21 cellular contexts compared by ENCODE assay signal in the genomic region with DNA sequence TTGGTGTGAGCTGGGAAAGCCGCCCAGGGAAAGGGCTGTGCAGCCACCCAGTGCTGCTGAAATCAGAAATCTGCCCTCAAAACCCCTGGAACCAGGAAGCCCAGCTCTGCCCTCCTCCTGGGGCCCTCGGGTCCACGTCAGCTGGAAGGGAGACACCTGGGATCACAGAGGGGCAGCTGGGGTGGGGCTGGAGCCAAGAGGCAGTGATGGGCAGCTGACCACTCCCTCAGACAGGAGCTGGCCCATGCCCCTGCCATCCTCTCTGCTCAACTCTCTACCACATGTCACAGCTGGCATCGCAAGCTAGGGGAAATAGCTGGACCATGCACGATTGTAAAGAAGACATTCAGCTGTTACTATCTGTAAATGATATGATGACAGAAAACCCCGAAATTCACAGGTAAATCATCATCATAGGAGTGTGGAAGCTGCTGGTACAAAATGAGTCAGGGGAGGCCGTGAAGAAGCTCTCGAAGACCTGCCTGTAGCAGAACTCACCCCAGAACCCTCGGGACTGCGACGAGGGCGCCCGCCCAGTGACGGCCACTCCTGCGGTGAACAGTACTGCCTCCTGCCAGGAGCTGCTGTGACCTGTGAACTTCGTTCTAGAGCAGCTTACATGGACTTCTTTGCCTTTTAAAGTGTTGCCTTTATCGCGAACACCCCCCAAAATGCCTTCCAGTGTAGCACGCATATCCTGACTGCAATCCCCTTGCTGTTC. TPM values are rescaled to one million over a fixed set of nuclear protein-coding genes. Genes with fewer than 3 reads are reported as not detected.
A peak's percentile ranks its signal among the peaks of the same experiment; 100 is the strongest.
DNase-seq lines count a peak whose midpoint lies in the region; ATAC-seq and TF ChIP-seq lines count a peak whose summit lies in the region.
"Had no signal": no experiment of that assay in that cellular context is flagged by ENCODE, and none has a peak within 500 bp of the region (broad histone marks: within the 10 kb centered on the region; RNA-seq: fewer than 3 reads in every experiment).

No MANE protein-coding gene starts in this region.

- TF ChIP-seq CTCF in mesothelial cell of epicardium (IDR thresholded peaks at IDR 0.05; ENCODE audit: unreplicated experiment), result no peak

- ATAC-seq in activated naive CD8-positive, alpha-beta T cell treated with anti-CD3 and anti-CD28 coated beads, Interleukin-2, amount 50 U/mL, for 24 hours, result no peak
- ATAC-seq in left lobe of liver (peak; percentile 46), GM19455 (IDR thresholded peaks at IDR 0.05; ENCODE audit: unreplicated experiment) (no peak), HG03280 (IDR thresholded peaks at IDR 0.05; ENCODE audit: unreplicated experiment) (no peak)
- no peak for ATAC-seq in stimulated activated effector memory CD8-positive, alpha-beta T cell treated with anti-CD3 and anti-CD28 coated beads, Interleukin-12 subunit alpha, Interleukin-12 subunit beta, amount 100 ng/mL, for 72 hours
- ATAC-seq: gastrocnemius medialis had no signal

- peaks cover 2% of the 10 kb centered on the region for H3K36me3 Mint-ChIP-seq in activated naive CD8-positive, alpha-beta T cell
- peaks cover 7% of the 10 kb centered on the region for H3K36me3 Mint-ChIP-seq in activated naive CD8-positive, alpha-beta T cell treated with anti-CD3 and anti-CD28 coated beads, Interleukin-2, amount 50 U/mL, for 24 hours (ENCODE audit: low read depth)
- H3K36me3 Mint-ChIP-seq in stimulated activated effector memory CD8-positive, alpha-beta T cell treated with anti-CD3 and anti-CD28 coated beads, Interleukin-12 subunit alpha, Interleukin-12 subunit beta, amount 100 ng/mL, for 72 hours, result peaks cover 64% of the 10 kb centered on the region
- H3K36me3 Mint-ChIP-seq in mesothelial cell of epicardium, result peaks cover 8% of the 10 kb centered on the region

- no peak for DNase-seq in activated naive CD8-positive, alpha-beta T cell treated with anti-CD3 and anti-CD28 coated beads, Interleukin-2, amount 50 U/mL, for 24 hours
- DNase-seq in LHCN-M2 (ENCODE audit: low read depth) (peak; percentile 10), left lobe of liver (ENCODE audit: low spot score) (no peak), mesothelial cell of epicardium (ENCODE audit: low spot score in 2 of 2, unreplicated experiment in 2 of 2) (no peak)
- DNase-seq in stimulated activated effector memory CD8-positive, alpha-beta T cell treated with anti-CD3 and anti-CD28 coated beads, Interleukin-12 subunit alpha, Interleukin-12 subunit beta, amount 100 ng/mL, for 72 hours (ENCODE audit: low spot score in 2 of 2), result no peak
- DNase-seq: ACHN; BE2C; central memory CD4-positive, alpha-beta T cell; gastrocnemius medialis; mesenchymal stem cell; MG63; NCI-H2029; NCI-H524 treated with DMSO at 0.1 percent for 48 hours; SHP77 treated with DMSO at 0.1 percent for 48 hours; stimulated activated CD4-positive, alpha-beta T cell treated with anti-CD3 and anti-CD28 coated beads, Interleukin-2, amount 100 ng/mL, for 24 hours; substantia nigra; SW 1271; T1000 had no signal

- H3K4me1 Mint-ChIP-seq in activated naive CD8-positive, alpha-beta T cell (ENCODE audit: low read depth), result peaks cover 25% of the 10 kb centered on the region
- H3K4me1 Mint-ChIP-seq in activated naive CD8-positive, alpha-beta T cell treated with anti-CD3 and anti-CD28 coated beads, Interleukin-2, amount 50 U/mL, for 24 hours, result peaks cover 23% of the 10 kb centered on the region
- H3K4me1 Mint-ChIP-seq in stimulated activated effector memory CD8-positive, alpha-beta T cell treated with anti-CD3 and anti-CD28 coated beads, Interleukin-12 subunit alpha, Interleukin-12 subunit beta, amount 100 ng/mL, for 72 hours, result peaks cover 11% of the 10 kb centered on the region
- H3K4me1 Mint-ChIP-seq in mesothelial cell of epicardium, result no peaks in the 10 kb centered on the region

- H3K27ac Mint-ChIP-seq in activated naive CD8-positive, alpha-beta T cell, result peak overlapping the region; percentile 61
- H3K27ac Mint-ChIP-seq in activated naive CD8-positive, alpha-beta T cell treated with anti-CD3 and anti-CD28 coated beads, Interleukin-2, amount 50 U/mL, for 24 hours, result no peak overlapping the region
- H3K27ac Mint-ChIP-seq in stimulated activated effector memory CD8-positive, alpha-beta T cell treated with anti-CD3 and anti-CD28 coated beads, Interleukin-12 subunit alpha, Interleukin-12 subunit beta, amount 100 ng/mL, for 72 hours, result peak overlapping the region; percentile 61
- no peak overlapping the region for H3K27ac Mint-ChIP-seq in mesothelial cell of epicardium

- no peak overlapping the region for H3K4me3 Mint-ChIP-seq in activated naive CD8-positive, alpha-beta T cell
- no peak overlapping the region for H3K4me3 Mint-ChIP-seq in activated naive CD8-positive, alpha-beta T cell treated with anti-CD3 and anti-CD28 coated beads, Interleukin-2, amount 50 U/mL, for 24 hours
- no peak overlapping the region for H3K4me3 Mint-ChIP-seq in stimulated activated effector memory CD8-positive, alpha-beta T cell treated with anti-CD3 and anti-CD28 coated beads, Interleukin-12 subunit alpha, Interleukin-12 subunit beta, amount 100 ng/mL, for 72 hours
- no peak overlapping the region for H3K4me3 Mint-ChIP-seq in mesothelial cell of epicardium

- no peaks in the 10 kb centered on the region for H3K9me3 Mint-ChIP-seq in activated naive CD8-positive, alpha-beta T cell (ENCODE audit: low read depth)
- no peaks in the 10 kb centered on the region for H3K9me3 Mint-ChIP-seq in activated naive CD8-positive, alpha-beta T cell treated with anti-CD3 and anti-CD28 coated beads, Interleukin-2, amount 50 U/mL, for 24 hours
- no peaks in the 10 kb centered on the region for H3K9me3 Mint-ChIP-seq in stimulated activated effector memory CD8-positive, alpha-beta T cell treated with anti-CD3 and anti-CD28 coated beads, Interleukin-12 subunit alpha, Interleukin-12 subunit beta, amount 100 ng/mL, for 72 hours
- no peaks in the 10 kb centered on the region for H3K9me3 Mint-ChIP-seq in mesothelial cell of epicardium

- H3K27me3 Mint-ChIP-seq in activated naive CD8-positive, alpha-beta T cell, result no peaks in the 10 kb centered on the region
- H3K27me3 Mint-ChIP-seq in activated naive CD8-positive, alpha-beta T cell treated with anti-CD3 and anti-CD28 coated beads, Interleukin-2, amount 50 U/mL, for 24 hours, result no peaks in the 10 kb centered on the region
- H3K27me3 Mint-ChIP-seq in mesothelial cell of epicardium (ENCODE audit: low read depth), result no peaks in the 10 kb centered on the region

RNA-seq across cellular contexts. Expression of a gene that starts 55.9 kb away (rescaled TPM):
- total RNA-seq in LHCN-M2 (2014; rRNA removed), result 70.0 and 82.8 TPM in 2 replicates
- polyA plus RNA-seq in LHCN-M2 (2012), result 36.9 TPM
- 22.0 TPM for total RNA-seq in left lobe of liver
- total RNA-seq in mesothelial cell of epicardium, result 50.7 to 51.9 TPM (median 51.3 TPM) in 3 replicates

Comparison
In these comparisons a context has a peak if more than half of its experiments do, and no peak if none do; other contexts are left out.
1. H3K27ac Mint-ChIP-seq: peak in activated naive CD8-positive, alpha-beta T cell (single experiment) and stimulated activated effector memory CD8-positive, alpha-beta T cell treated with anti-CD3 and anti-CD28 coated beads, Interleukin-12 subunit alpha, Interleukin-12 subunit beta, amount 100 ng/mL, for 72 hours (single experiment); none in activated naive CD8-positive, alpha-beta T cell treated with anti-CD3 and anti-CD28 coated beads, Interleukin-2, amount 50 U/mL, for 24 hours (single experiment) and mesothelial cell of epicardium (single experiment).